ENCODE assay signal across 6 cellular contexts in the genomic region with DNA sequence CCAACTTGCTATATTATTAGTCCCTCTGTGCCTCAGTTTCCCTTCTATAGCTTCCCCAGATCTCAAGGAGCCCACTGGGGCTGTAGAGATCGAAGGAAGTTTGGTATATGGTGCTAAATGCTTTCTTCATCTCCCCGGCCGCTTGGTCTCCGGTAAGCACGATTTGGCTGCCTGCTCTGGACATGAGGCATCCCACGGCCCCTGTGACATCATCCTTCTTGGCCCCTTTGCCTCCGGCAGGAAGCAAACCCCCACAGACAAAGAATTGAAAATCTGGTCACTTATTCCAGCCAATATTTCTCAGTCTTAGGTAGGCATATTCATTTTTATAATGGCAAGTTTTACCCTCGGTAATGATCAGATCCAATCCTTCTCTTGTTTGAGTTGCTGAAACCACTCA.
"Had no signal": no experiment of that assay in that cellular context is flagged by ENCODE, and none has a peak within 500 bp of the region (broad histone marks: within the 10 kb centered on the region; RNA-seq: fewer than 3 reads in every experiment).

No MANE protein-coding gene starts in this region.

- H3K27ac ChIP-seq: HL-60, KMS-11 had no signal

- H3K4me3 ChIP-seq: GM23338, K562 had no signal

- FAIRE-seq: K562 had no signal

- H3K4me2 ChIP-seq: GM23338, KMS-11 had no signal

- H3K4me3 Mint-ChIP-seq: GM23338 had no signal

- H3K27ac Mint-ChIP-seq: GM23338 had no signal

- H2AFZ ChIP-seq: GM23338 had no signal

- H3K9ac ChIP-seq: KMS-11 had no signal

- DNase-seq: HCEC 1CT, IMR-90 had no signal

- ATAC-seq: GM23338, K562 had no signal
